ENCODE assay signal across 8 cellular contexts in genomic region chr17:43125133-43125966, GRCh38. TPM values are rescaled to one million over a fixed set of nuclear protein-coding genes. Genes with fewer than 3 reads are reported as not detected.
A peak's percentile ranks its signal among the peaks of the same experiment; 100 is the strongest.
DNase-seq lines count a peak whose midpoint lies in the region; ATAC-seq and TF ChIP-seq lines count a peak whose summit lies in the region.

TSS of gene BRCA1 (minus strand) at chr17:43125364. CDS start at chr17:43124096, 1,268 bp downstream.

- in situ Hi-C loops in SK-MEL-5 (cut with HindIII; ENCODE audit: low pct_unique_long_range_greater_than_20kb, low sequenced_read_pairs) = no loop called here

- CTCF ChIA-PET in HEK293T (lab: Yijun Ruan, JAX) = interaction anchor here (1.0 kb wide), 2 partner anchors 46 to 358 kb away, joined by 3 read pairs; partner anchors contain the start of genes DHX8 and NBR1

- DNase-seq in GF-D8 (lab: John Stamatoyannopoulos, UW) (peak; percentile 99), HEK293T (ENCODE audit: extremely low spot score) (peak; percentile 97), MV-4-11 (lab: John Stamatoyannopoulos, UW) (peak; percentile 100), SK-MEL-5 (ENCODE audit: low read depth, low spot score) (peak; percentile 100), superior temporal gyrus (ENCODE audit: extremely low spot score) (peak; percentile 98)
- peak; percentile 93 for DNase-seq in activated naive CD4-positive, alpha-beta T cell treated with Interleukin-2 at 50 U/mL for 16 hours

- peak in 1 of 2 donors; percentile 41 for TF ChIP-seq POLR2A in gastroesophageal sphincter (IDR thresholded peaks at IDR 0.05)

- TF ChIP-seq CTCF in gastroesophageal sphincter (IDR thresholded peaks at IDR 0.05) (peak in 1 of 4 experiments; percentile 18), neutrophil (IDR thresholded peaks at IDR 0.05) (no peak)

- H3K27ac ChIP-seq in gastroesophageal sphincter = peak within 1 kb of the TSS; percentile 78 to 88 (median 84)
- H3K27ac ChIP-seq in neutrophil = peak within 1 kb of the TSS; percentile 87

- peak; percentile 100 for ATAC-seq in gastroesophageal sphincter

- POLR2A ChIA-PET in HEK293T (lab: Yijun Ruan, JAX) = interaction anchor here (0.6 to 3.4 kb wide), 21 partner anchors 9 to 358 kb away, joined by 3 to 20 read pairs (median 5); partner anchors contain the start of genes DHX8, NBR1, PSME3 and RPL27

- H3K27me3 ChIP-seq in gastroesophageal sphincter (no peaks in the 10 kb centered on the region), neutrophil (no peaks in the 10 kb centered on the region)

- WGBS in gastroesophageal sphincter (ENCODE audit: low coverage in 1 of 2), 2 donors = 0 to 4% methylated on average over 9 to 20 of the region's 38 CpGs

- H3K36me3 ChIP-seq in gastroesophageal sphincter (peaks cover 0 to 10% of the 10 kb centered on the region in 2 donors), neutrophil (peaks cover 11% of the 10 kb centered on the region)

- no peak for TF ChIP-seq EP300 in gastroesophageal sphincter (IDR thresholded peaks at IDR 0.05)

- H3K9me3 ChIP-seq in gastroesophageal sphincter (no peaks in the 10 kb centered on the region), neutrophil (no peaks in the 10 kb centered on the region)

- peak within 1 kb of the TSS; percentile 71 to 95 for H3K4me3 ChIP-seq in gastroesophageal sphincter
- peak within 1 kb of the TSS; percentile 89 to 95 for H3K4me3 ChIP-seq in neutrophil (ENCODE audit: low read depth in 1 of 2, low read length in 1 of 2)

- H3K4me1 ChIP-seq in gastroesophageal sphincter = peaks cover 3 to 44% (median 12%) of the 10 kb centered on the region in 3 donors
- H3K4me1 ChIP-seq in neutrophil (ENCODE audit: control insufficient read depth in 1 of 2, insufficient read depth in 1 of 2, low read depth in 1 of 2, low read length in 1 of 2) = peaks cover 21 to 28% of the 10 kb centered on the region in 2 experiments

TF ChIP-seq in HEK293T, 16 proteins besides CTCF, POLR2A, EP300 and RAD21:
- TF ChIP-seq, protein P1, sequence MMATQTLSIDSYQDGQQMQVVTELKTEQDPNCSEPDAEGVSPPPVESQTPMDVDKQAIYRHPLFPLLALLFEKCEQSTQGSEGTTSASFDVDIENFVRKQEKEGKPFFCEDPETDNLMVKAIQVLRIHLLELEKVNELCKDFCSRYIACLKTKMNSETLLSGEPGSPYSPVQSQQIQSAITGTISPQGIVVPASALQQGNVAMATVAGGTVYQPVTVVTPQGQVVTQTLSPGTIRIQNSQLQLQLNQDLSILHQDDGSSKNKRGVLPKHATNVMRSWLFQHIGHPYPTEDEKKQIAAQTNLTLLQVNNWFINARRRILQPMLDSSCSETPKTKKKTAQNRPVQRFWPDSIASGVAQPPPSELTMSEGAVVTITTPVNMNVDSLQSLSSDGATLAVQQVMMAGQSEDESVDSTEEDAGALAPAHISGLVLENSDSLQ (IDR thresholded peaks at IDR 0.05) = peak; percentile 50
- TF ChIP-seq L3MBTL2 (conservative IDR thresholded peaks at IDR 0.05) = peak; percentile 95
- TF ChIP-seq LEF1 (IDR thresholded peaks at IDR 0.05; ENCODE audit: borderline replicate concordance) = no peak
- peak; percentile 75 for TF ChIP-seq ELF4 (IDR thresholded peaks at IDR 0.05)
TF ChIP-seq in HEK293T: peak in this region for 3.

RNA-seq across cellular contexts. Expression of gene BRCA1, which starts in this region (rescaled TPM):
- 45.9 and 51.5 TPM in 2 replicates for total RNA-seq in SK-MEL-5 (2014; rRNA removed; shearing (Covaris generic))
- polyA plus RNA-seq in SK-MEL-5 (2015; cell fraction: cytosol; rRNA removed) = 39.1 and 56.3 TPM in 2 replicates
- polyA plus RNA-seq in SK-MEL-5 (2015; cell fraction: nucleus; rRNA removed) = 35.0 and 39.5 TPM in 2 replicates
- total RNA-seq in gastroesophageal sphincter = 1 to 10 TPM; 4.9 to 7.9 (median 6.1) TPM

Comparison
In these comparisons a context has a peak if more than half of its experiments do, and no peak if none do; other contexts are left out.
1. Peak in every context shown above with its lines: DNase-seq, ATAC-seq, H3K4me3 ChIP-seq and H3K27ac ChIP-seq.